29 cellular contexts compared by ENCODE assay signal in the genomic region with DNA sequence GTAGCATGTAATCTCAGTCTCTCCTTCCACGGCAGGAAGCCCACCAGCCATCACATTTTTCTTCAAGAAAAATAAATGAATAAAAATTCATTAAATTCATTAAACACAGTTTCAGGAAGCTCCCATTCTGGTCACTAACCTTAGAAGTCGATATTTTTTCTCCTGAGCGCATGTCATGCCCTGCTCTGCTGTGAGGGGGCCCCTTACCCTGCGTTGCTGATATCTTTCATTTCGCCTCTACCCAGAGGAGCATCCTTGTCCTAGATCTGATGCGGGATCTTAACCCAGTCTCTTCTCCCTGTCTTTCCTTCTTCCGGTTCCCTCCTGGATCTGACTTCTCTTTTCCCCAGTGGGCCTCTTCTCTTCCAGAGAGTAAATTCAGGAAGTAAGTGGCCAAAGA. TPM values are rescaled to one million over a fixed set of nuclear protein-coding genes. Genes with fewer than 3 reads are reported as not detected.
DNase-seq lines count a peak whose midpoint lies in the region; ATAC-seq and TF ChIP-seq lines count a peak whose summit lies in the region.
"Had no signal": no experiment of that assay in that cellular context is flagged by ENCODE, and none has a peak within 500 bp of the region (broad histone marks: within the 10 kb centered on the region; RNA-seq: fewer than 3 reads in every experiment).

No MANE protein-coding gene starts in this region.

- intact Hi-C loops in Calu3 (cut with micrococcal nuclease; ENCODE audit: unreplicated experiment) (no loop called here), PC-3 (cut with micrococcal nuclease) (no loop called here)

- TF ChIP-seq EP300 in suprapubic skin (IDR thresholded peaks at IDR 0.05), result no peak

- H3K27ac ChIP-seq in PC-3 (ENCODE audit: low read length) (no peak overlapping the region), suprapubic skin (no peak overlapping the region)
- H3K27ac ChIP-seq: GM23248, right atrium auricular region, spleen, thoracic aorta, vagina had no signal

- H4K20me1 ChIP-seq in PC-3 (ENCODE audit: low read length), result no peaks in the 10 kb centered on the region

- POLR2A ChIA-PET in PC-3 (lab: Charles Lee; ENCODE audit: unreplicated experiment), result no interaction called here

- peaks cover 23% of the 10 kb centered on the region for H3K4me1 Mint-ChIP-seq in Calu3 (ENCODE audit: low read depth, unreplicated experiment)
- peaks cover 26 to 38% (median 35%) of the 10 kb centered on the region in 3 donors for H3K4me1 Mint-ChIP-seq in naive B cell

- H3K9me2 ChIP-seq in PC-3 (replicated peaks; ENCODE audit: low read length), result no peaks in the 10 kb centered on the region

- H3K4me3 Mint-ChIP-seq in Calu3 (ENCODE audit: low read depth, unreplicated experiment) (peak overlapping the region; percentile 44), naive B cell (peak overlapping the region in 5 of 8 donors; percentile 39 to 84 (median 56))
- H3K4me3 Mint-ChIP-seq: activated naive CD4-positive, alpha-beta T cell treated with anti-CD3 and anti-CD28 coated beads, Interleukin-2, amount 50 U/mL, for 24 hours; activated T-helper 1 cell treated with anti-CD3 and anti-CD28 coated beads, Interleukin-12 subunit alpha, Interleukin-12 subunit beta, Interleukin-2, Interleukin-4 antibody, amounts not matched to agents 30 ng/mL and 10 ng/mL and 1 ng/mL, durations not matched to agents 14 hours and 24 hours and 36 hours had no signal

- TF ChIP-seq POLR2A in suprapubic skin (IDR thresholded peaks at IDR 0.05), result no peak

- H3K79me2 ChIP-seq in PC-3 (ENCODE audit: low read length), result no peaks in the 10 kb centered on the region

- DNase-seq in Calu3 (no peak), H7 (peak; percentile 67), PC-3 (no peak), naive B cell (no peak), suprapubic skin (ENCODE audit: low spot score in 2 of 2) (no peak)
- DNase-seq: anterior cingulate cortex; DMS79; GM23248; MM.1S; NCI-H510A treated with DMSO at 0.1 percent for 48 hours; NK-92 treated with Interleukin-12 subunit alpha and Interleukin-12 subunit beta, amount 100 ng/mL, for 24 hours; RPMI8226; spleen; stimulated activated CD4-positive, alpha-beta T cell treated with anti-CD3 and anti-CD28 coated beads, Interleukin-2, amount 100 ng/mL, for 48 hours; stimulated activated naive CD4-positive, alpha-beta T cell; T-helper 2 cell had no signal

- H3K27ac Mint-ChIP-seq in Calu3 (ENCODE audit: unreplicated experiment), result no peak overlapping the region
- H3K27ac Mint-ChIP-seq in naive B cell, result peak overlapping the region in 2 of 6 donors; percentile 16 to 54
- H3K27ac Mint-ChIP-seq: activated naive CD4-positive, alpha-beta T cell treated with anti-CD3 and anti-CD28 coated beads, Interleukin-2, amount 50 U/mL, for 24 hours; activated T-helper 1 cell treated with anti-CD3 and anti-CD28 coated beads, Interleukin-12 subunit alpha, Interleukin-12 subunit beta, Interleukin-2, Interleukin-4 antibody, amounts not matched to agents 30 ng/mL and 10 ng/mL and 1 ng/mL, durations not matched to agents 14 hours and 24 hours and 36 hours had no signal

- H3K9ac ChIP-seq in PC-3 (ENCODE audit: low read length), result no peak overlapping the region
- H3K9ac ChIP-seq: GM23248 had no signal

- no peaks in the 10 kb centered on the region for H3K36me3 ChIP-seq in H7 (replicated peaks; ENCODE audit: control insufficient read depth, insufficient read depth, low read length)
- no peaks in the 10 kb centered on the region for H3K36me3 ChIP-seq in PC-3 (ENCODE audit: low read depth, low read length)
- no peaks in the 10 kb centered on the region for H3K36me3 ChIP-seq in suprapubic skin
- H3K36me3 ChIP-seq: right atrium auricular region, spleen, thoracic aorta, vagina had no signal

- no peak overlapping the region for H3K4me3 ChIP-seq in H7 (ENCODE audit: insufficient read depth, low read depth, low read length)
- no peak overlapping the region for H3K4me3 ChIP-seq in PC-3 (ENCODE audit: low read length)
- no peak overlapping the region for H3K4me3 ChIP-seq in suprapubic skin
- H3K4me3 ChIP-seq: GM23248, right atrium auricular region, spleen, thoracic aorta, vagina had no signal

- peak overlapping the region; percentile 32; the same call in 1 of the 2 replicates for H2AFZ ChIP-seq in PC-3 (ENCODE audit: low read length)
- H2AFZ ChIP-seq: GM23248 had no signal

- 61% methylated on average over 7 of the region's 7 CpGs for WGBS in suprapubic skin

- no peak for TF ChIP-seq CTCF in Calu3 (IDR thresholded peaks at IDR 0.05; ENCODE audit: unreplicated experiment)
- no peak for TF ChIP-seq CTCF in PC-3 (conservative IDR thresholded peaks at IDR 0.05; ENCODE audit: low read depth, low read length)
- TF ChIP-seq CTCF in suprapubic skin (IDR thresholded peaks at IDR 0.05), result no peak

- no peak for ATAC-seq in PC-3
- ATAC-seq in naive B cell (ENCODE audit: low read depth in 2 of 2), result no peak
- no peak for ATAC-seq in GM18907 (IDR thresholded peaks at IDR 0.05; ENCODE audit: unreplicated experiment)
- ATAC-seq in GM19452 (IDR thresholded peaks at IDR 0.05; ENCODE audit: unreplicated experiment), result no peak
- no peak for ATAC-seq in GM21390 (IDR thresholded peaks at IDR 0.05; ENCODE audit: unreplicated experiment)

- H3K9me3 Mint-ChIP-seq in Calu3 (ENCODE audit: low read depth, unreplicated experiment) (no peaks in the 10 kb centered on the region), naive B cell (no peaks in the 10 kb centered on the region)
- H3K9me3 Mint-ChIP-seq: activated naive CD4-positive, alpha-beta T cell treated with anti-CD3 and anti-CD28 coated beads, Interleukin-2, amount 50 U/mL, for 24 hours; activated T-helper 1 cell treated with anti-CD3 and anti-CD28 coated beads, Interleukin-12 subunit alpha, Interleukin-12 subunit beta, Interleukin-2, Interleukin-4 antibody, amounts not matched to agents 30 ng/mL and 10 ng/mL and 1 ng/mL, durations not matched to agents 14 hours and 24 hours and 36 hours had no signal

- BruUV-seq in Calu3 (replicated peaks; lab: Mats Ljungman, UMichigan), result no TSS peak
- no TSS peak for BruUV-seq in PC-3 (replicated peaks; lab: Mats Ljungman, UMichigan)

- no peaks in the 10 kb centered on the region for H3F3A ChIP-seq in PC-3 (ENCODE audit: low read length, unreplicated experiment)

- peaks cover 3% of the 10 kb centered on the region; the same call in 1 of the 2 replicates for H3K27me3 ChIP-seq in H7 (ENCODE audit: control insufficient read depth, insufficient read depth, low read length)
- H3K27me3 ChIP-seq in PC-3 (ENCODE audit: low read length), result no peaks in the 10 kb centered on the region
- H3K27me3 ChIP-seq in suprapubic skin, result peaks cover 7% of the 10 kb centered on the region
- H3K27me3 ChIP-seq: vagina had no signal

- no peaks in the 10 kb centered on the region for H3K27me3 Mint-ChIP-seq in Calu3 (ENCODE audit: unreplicated experiment)
- no peaks in the 10 kb centered on the region for H3K27me3 Mint-ChIP-seq in naive B cell

- H3K4me1 ChIP-seq in PC-3 (ENCODE audit: insufficient read depth, low read length) (peaks cover 7% of the 10 kb centered on the region), suprapubic skin (peaks cover 9% of the 10 kb centered on the region)
- H3K4me1 ChIP-seq: right atrium auricular region had no signal

- H3K9me3 ChIP-seq in PC-3 (ENCODE audit: low read length) (no peaks in the 10 kb centered on the region), suprapubic skin (no peaks in the 10 kb centered on the region)
- H3K9me3 ChIP-seq: right atrium auricular region, spleen, thoracic aorta, vagina had no signal

- CTCF ChIA-PET in Calu3 (lab: Charles Lee), result no interaction called here
- CTCF ChIA-PET in PC-3 (lab: Charles Lee), result no interaction called here

- no peak overlapping the region for H3K4me2 ChIP-seq in PC-3 (ENCODE audit: low read length)

- H3K36me3 Mint-ChIP-seq in Calu3 (ENCODE audit: insufficient read depth, unreplicated experiment), result peaks cover 19% of the 10 kb centered on the region
- no peaks in the 10 kb centered on the region for H3K36me3 Mint-ChIP-seq in naive B cell
- H3K36me3 Mint-ChIP-seq: activated naive CD4-positive, alpha-beta T cell treated with anti-CD3 and anti-CD28 coated beads, Interleukin-2, amount 50 U/mL, for 24 hours had no signal

RNA-seq across cellular contexts. Expression of a gene that starts 1.3 kb away (rescaled TPM):
- 15.7 and 17.0 TPM in 2 replicates for total RNA-seq in Calu3 (2022)
- 1.00 and 1.1 TPM in 2 replicates for total RNA-seq in H7 (2014; rRNA removed; shearing (Covaris generic))
- total RNA-seq in PC-3 (2014; rRNA removed), result 4.8 and 5.6 TPM in 2 replicates
- 1 to 10 TPM in 2 of 6 donors, under 1 TPM in 3, not detected in 1; 0.18 to 1.6 (median 0.67) TPM for polyA plus RNA-seq in naive B cell (ENCODE audit: low read depth in 6 of 6)
- total RNA-seq in suprapubic skin, result 1 to 10 TPM; 1.9 to 3.7 (median 2.3) TPM
- total RNA-seq: glomerular endothelial cell, GM23248, myocyte, osteocyte, right atrium auricular region, SK-MEL-5, thoracic aorta had no signal
- polyA plus RNA-seq: BJ, GM23248 had no signal

RNA-seq across cellular contexts. Expression of a gene that starts 31.8 kb away (rescaled TPM):
- 0.24 TPM in 1 of 2 replicates, not detected in the other for total RNA-seq in Calu3 (2022)
- total RNA-seq in H7 (2014; rRNA removed; shearing (Covaris generic)), result 0.24 TPM in 1 of 2 replicates, not detected in the other
- 0.07 TPM in 1 of 2 replicates, not detected in the other for total RNA-seq in PC-3 (2014; rRNA removed)
- 10 to 100 TPM; 18.0 to 61.4 (median 45.4) TPM for polyA plus RNA-seq in naive B cell (ENCODE audit: low read depth in 6 of 6)
- total RNA-seq in suprapubic skin, result 10 to 100 TPM in 1 of 4 donors, 1 to 10 TPM in 3; 2.2 to 12.2 (median 3.3) TPM
- total RNA-seq: glomerular endothelial cell, GM23248, myocyte, osteocyte, SK-MEL-5 had no signal
- polyA plus RNA-seq: BJ, GM23248 had no signal
